24 cellular contexts compared by ENCODE assay signal in the genomic region with DNA sequence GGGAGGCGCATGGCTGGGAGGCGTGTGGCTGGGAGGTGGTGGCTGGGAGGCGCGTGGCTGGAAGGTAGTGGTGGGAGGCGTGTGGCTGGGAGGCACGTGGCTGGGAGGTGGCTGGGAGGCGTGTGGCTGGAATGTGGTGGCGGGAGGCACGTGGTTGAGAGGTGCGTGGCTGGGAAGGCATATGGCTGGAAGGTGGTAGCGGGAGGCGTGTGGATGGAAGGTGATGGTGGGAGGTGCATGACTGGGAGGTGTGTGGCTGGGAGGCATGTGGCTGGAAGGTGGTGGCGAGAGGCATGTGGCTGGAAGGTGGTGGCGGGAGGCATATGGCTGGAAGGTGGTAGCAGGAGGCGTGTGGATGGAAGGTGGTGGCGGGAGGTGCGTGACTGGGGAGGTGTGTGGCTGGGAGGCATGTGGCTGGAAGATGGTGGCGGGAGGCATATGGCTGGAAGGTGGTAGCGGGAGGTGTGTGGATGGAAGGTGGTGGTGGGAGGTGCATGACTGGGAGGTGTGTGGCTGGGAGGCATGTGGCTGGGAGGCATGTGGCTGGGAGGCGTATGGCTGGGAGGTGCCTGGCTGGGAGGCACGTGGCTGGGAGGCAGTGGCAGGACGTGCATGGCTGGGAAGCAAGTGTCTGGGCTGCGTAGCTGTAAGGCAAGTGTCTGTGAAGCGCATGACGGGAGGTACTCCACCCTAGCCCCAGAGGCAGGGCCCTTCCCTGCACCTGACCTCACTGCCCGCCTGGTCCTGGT. TPM values are rescaled to one million over a fixed set of nuclear protein-coding genes. Genes with fewer than 3 reads are reported as not detected.
DNase-seq lines count a peak whose midpoint lies in the region; ATAC-seq and TF ChIP-seq lines count a peak whose summit lies in the region.
"Had no signal": no experiment of that assay in that cellular context is flagged by ENCODE, and none has a peak within 500 bp of the region (broad histone marks: within the 10 kb centered on the region; RNA-seq: fewer than 3 reads in every experiment).

No MANE protein-coding gene starts in this region.

- H2BK15ac ChIP-seq in IMR-90 (ENCODE audit: low read depth, low read length), result no peak overlapping the region

- H3K36me3 ChIP-seq in IMR-90 (ENCODE audit: control insufficient read depth, insufficient read depth, low read length) (peaks cover 8% of the 10 kb centered on the region), osteoblast (ENCODE audit: insufficient read depth, low read length) (peaks cover 6% of the 10 kb centered on the region), body of pancreas (replicated peaks in 1 of 2; ENCODE audit: insufficient read depth in 1 of 2, low read depth in 2 of 2) (no peaks in the 10 kb centered on the region)
- H3K36me3 ChIP-seq: HAP-1, prostate gland, upper lobe of right lung had no signal

- no peak overlapping the region for H3K4ac ChIP-seq in IMR-90 (ENCODE audit: low read depth, low read length)

- in situ Hi-C loops in IMR-90 (cut with MboI; ENCODE audit: low sequenced_read_pairs), result no loop called here

- H3K23ac ChIP-seq in IMR-90 (ENCODE audit: low read depth, low read length), result no peak overlapping the region

- peaks cover 32% of the 10 kb centered on the region for H3K9me1 ChIP-seq in IMR-90 (ENCODE audit: insufficient read depth, low read length)

- TF ChIP-seq CTCF in activated CD8-positive, alpha-beta T cell treated with anti-CD3 and anti-CD28 coated beads for 36 hours (IDR thresholded peaks at IDR 0.05), result no peak
- TF ChIP-seq CTCF in IMR-90 (conservative IDR thresholded peaks at IDR 0.05; ENCODE audit: low read depth, low read length) (no peak), osteoblast (IDR thresholded peaks at IDR 0.05; ENCODE audit: extremely low read depth, low read depth, low read length) (no peak), body of pancreas (IDR thresholded peaks at IDR 0.05) (no peak)

- DNase-seq in activated CD8-positive, alpha-beta T cell treated with anti-CD3 and anti-CD28 coated beads, Interleukin-2, amount 10 ng/mL, durations not matched to agents 7 days and 5 days, result no peak
- no peak for DNase-seq in activated CD8-positive, alpha-beta T cell treated with anti-CD3 and anti-CD28 coated beads for 36 hours
- DNase-seq in IMR-90 (no peak), osteoblast (ENCODE audit: insufficient read length, low spot score, missing footprints) (peak; percentile 52), GM19240 (ENCODE audit: insufficient read length, low spot score) (no peak), body of pancreas (no peak)
- DNase-seq in effector memory CD8-positive, alpha-beta T cell, result no peak
- DNase-seq: activated CD4-positive, alpha-beta memory T cell treated with anti-CD3 and anti-CD28 coated beads for 36 hours; activated effector memory CD4-positive, alpha-beta T cell treated with Interleukin-2 at 50 U/mL for 16 hours; AML-193; Caco-2; DMS79 treated with DMSO at 0.1 percent for 48 hours; NCI-H1105; NCI-H2029; NCI-H69; stimulated activated CD8-positive, alpha-beta memory T cell treated with anti-CD3 and anti-CD28 coated beads, Interleukin-4, amount 100 ng/mL, for 48 hours; substantia nigra; upper lobe of right lung had no signal

- H3K27me3 ChIP-seq in IMR-90 (ENCODE audit: control insufficient read depth, insufficient read depth, low read length) (no peaks in the 10 kb centered on the region), osteoblast (ENCODE audit: insufficient read depth, low read length) (no peaks in the 10 kb centered on the region), body of pancreas (no peaks in the 10 kb centered on the region)
- H3K27me3 ChIP-seq: gastroesophageal sphincter, upper lobe of right lung had no signal

- H2AFZ ChIP-seq in IMR-90 (replicated peaks; ENCODE audit: low read length, poor library complexity) (no peak overlapping the region), osteoblast (ENCODE audit: low read length) (no peak overlapping the region)

- peaks cover 91% of the 10 kb centered on the region for H3K79me2 ChIP-seq in osteoblast (ENCODE audit: insufficient read depth, low read length)

- no peak overlapping the region for H3K9ac ChIP-seq in IMR-90 (ENCODE audit: low read depth, low read length)

- H3K56ac ChIP-seq in IMR-90 (ENCODE audit: extremely low read depth, insufficient read depth, low read length), result no peak overlapping the region

- CTCF ChIA-PET in activated CD8-positive, alpha-beta T cell treated with anti-CD3 and anti-CD28 coated beads, Interleukin-2, amount 10 ng/mL, durations not matched to agents 7 days and 5 days (lab: Charles Lee), result interaction anchor here (0.7 kb wide), 1 partner anchor 20 kb away, joined by 3 read pairs; no protein-coding TSS in a partner anchor
- CTCF ChIA-PET in activated CD8-positive, alpha-beta T cell treated with anti-CD3 and anti-CD28 coated beads for 36 hours (lab: Charles Lee), result no interaction called here
- CTCF ChIA-PET in IMR-90 (lab: Yijun Ruan, JAX), result no interaction called here

- no peak overlapping the region for H2AK9ac ChIP-seq in IMR-90 (replicated peaks; ENCODE audit: low read depth, low read length, poor library complexity)

- H3K9me3 ChIP-seq in IMR-90 (ENCODE audit: control insufficient read depth, insufficient read depth, low read length), result no peaks in the 10 kb centered on the region
- H3K9me3 ChIP-seq in osteoblast (ENCODE audit: low read depth, low read length), result no peaks in the 10 kb centered on the region
- no peaks in the 10 kb centered on the region for H3K9me3 ChIP-seq in body of pancreas
- H3K9me3 ChIP-seq: Caco-2, gastroesophageal sphincter, HAP-1, prostate gland, upper lobe of right lung had no signal

- H3K27ac Mint-ChIP-seq in activated CD8-positive, alpha-beta T cell treated with anti-CD3 and anti-CD28 coated beads, Interleukin-2, amount 10 ng/mL, durations not matched to agents 7 days and 5 days, result peak overlapping the region; percentile 68
- H3K27ac Mint-ChIP-seq in activated CD8-positive, alpha-beta T cell treated with anti-CD3 and anti-CD28 coated beads for 36 hours, result no peak overlapping the region
- H3K27ac Mint-ChIP-seq in effector memory CD8-positive, alpha-beta T cell, result peak overlapping the region; percentile 70 to 84
- H3K27ac Mint-ChIP-seq: activated CD4-positive, alpha-beta memory T cell treated with anti-CD3 and anti-CD28 coated beads for 36 hours had no signal

- peaks cover 18% of the 10 kb centered on the region for H3K4me1 ChIP-seq in IMR-90 (ENCODE audit: control insufficient read depth, insufficient read depth, low read length)
- peaks cover 16% of the 10 kb centered on the region for H3K4me1 ChIP-seq in osteoblast (ENCODE audit: insufficient read depth, low read length)
- peaks cover 11% of the 10 kb centered on the region for H3K4me1 ChIP-seq in body of pancreas
- H3K4me1 ChIP-seq: HAP-1 had no signal

- H3K9me3 Mint-ChIP-seq in activated CD8-positive, alpha-beta T cell treated with anti-CD3 and anti-CD28 coated beads, Interleukin-2, amount 10 ng/mL, durations not matched to agents 7 days and 5 days (ENCODE audit: insufficient read depth), result no peaks in the 10 kb centered on the region
- H3K9me3 Mint-ChIP-seq in activated CD8-positive, alpha-beta T cell treated with anti-CD3 and anti-CD28 coated beads for 36 hours, result no peaks in the 10 kb centered on the region
- H3K9me3 Mint-ChIP-seq in effector memory CD8-positive, alpha-beta T cell, result no peaks in the 10 kb centered on the region
- H3K9me3 Mint-ChIP-seq: activated CD4-positive, alpha-beta memory T cell treated with anti-CD3 and anti-CD28 coated beads for 36 hours had no signal

- no peak overlapping the region for H4K8ac ChIP-seq in IMR-90 (ENCODE audit: low read depth in 2 of 2, low read length in 2 of 2)

- no peak overlapping the region for H3K4me3 Mint-ChIP-seq in activated CD8-positive, alpha-beta T cell treated with anti-CD3 and anti-CD28 coated beads, Interleukin-2, amount 10 ng/mL, durations not matched to agents 7 days and 5 days
- no peak overlapping the region for H3K4me3 Mint-ChIP-seq in activated CD8-positive, alpha-beta T cell treated with anti-CD3 and anti-CD28 coated beads for 36 hours
- H3K4me3 Mint-ChIP-seq in effector memory CD8-positive, alpha-beta T cell, result no peak overlapping the region
- H3K4me3 Mint-ChIP-seq: activated CD4-positive, alpha-beta memory T cell treated with anti-CD3 and anti-CD28 coated beads for 36 hours had no signal

- TF ChIP-seq RAD21 in IMR-90 (IDR thresholded peaks at IDR 0.05; ENCODE audit: low read length), result no peak

- intact Hi-C loops in activated CD8-positive, alpha-beta T cell treated with anti-CD3 and anti-CD28 coated beads for 36 hours (cut with micrococcal nuclease), result no loop called here
- intact Hi-C loops in IMR-90 (cut with micrococcal nuclease) (no loop called here), body of pancreas (cut with DNase I) (no loop called here)

- H3K14ac ChIP-seq in IMR-90 (replicated peaks; ENCODE audit: low read depth, low read length), result no peak overlapping the region

- no peak overlapping the region for H2BK5ac ChIP-seq in IMR-90 (ENCODE audit: low read depth, low read length, poor library complexity, severe bottlenecking)

- no peak overlapping the region for H3K27ac ChIP-seq in IMR-90 (ENCODE audit: insufficient read depth, low read length)
- H3K27ac ChIP-seq in osteoblast (ENCODE audit: low read depth, low read length), result no peak overlapping the region
- H3K27ac ChIP-seq in body of pancreas, result no peak overlapping the region
- H3K27ac ChIP-seq: coronary artery, gastroesophageal sphincter, HL-60, prostate gland, upper lobe of right lung had no signal

- 97% methylated on average over 16 of the region's 26 CpGs; no CpG with 5 or more reads in 1 of the 2 experiments for WGBS in IMR-90 (ENCODE audit: extremely low coverage in 2 of 2, insufficient read length in 1 of 2), 2 experiments
- 90 to 94% methylated on average over 25 to 26 of the region's 26 CpGs for WGBS in body of pancreas, 2 donors

- no peak overlapping the region for H2BK120ac ChIP-seq in IMR-90 (ENCODE audit: low read depth, low read length)

- H3K4me2 ChIP-seq in IMR-90 (ENCODE audit: low read depth, low read length) (no peak overlapping the region), osteoblast (ENCODE audit: insufficient read depth, low read length) (no peak overlapping the region)

- H3K4me3 ChIP-seq in IMR-90 (ENCODE audit: insufficient read depth, low read depth, low read length), result no peak overlapping the region
- H3K4me3 ChIP-seq in osteoblast (ENCODE audit: insufficient read depth, low read length), result no peak overlapping the region
- H3K4me3 ChIP-seq in body of pancreas, result no peak overlapping the region
- H3K4me3 ChIP-seq: coronary artery, gastroesophageal sphincter, HAP-1, prostate gland, upper lobe of right lung had no signal

- POLR2A ChIA-PET in activated CD8-positive, alpha-beta T cell treated with anti-CD3 and anti-CD28 coated beads, Interleukin-2, amount 10 ng/mL, durations not matched to agents 7 days and 5 days (lab: Charles Lee), result no interaction called here
- POLR2A ChIA-PET in activated CD8-positive, alpha-beta T cell treated with anti-CD3 and anti-CD28 coated beads for 36 hours (lab: Charles Lee), result interaction anchor here (1.0 to 1.5 kb wide), 2 partner anchors 9 to 76 kb away, joined by 3 to 4 read pairs; no protein-coding TSS in a partner anchor
- POLR2A ChIA-PET in IMR-90 (lab: Charles Lee; ENCODE audit: unreplicated experiment), result no interaction called here

- no peak overlapping the region; the same call in 1 of the 2 replicates for H4K5ac ChIP-seq in IMR-90 (ENCODE audit: low read depth, low read length)

- H4K91ac ChIP-seq in IMR-90 (ENCODE audit: insufficient read depth, low read depth, low read length), result no peak overlapping the region

- no peak overlapping the region for H3K18ac ChIP-seq in IMR-90 (ENCODE audit: low read depth, low read length)

- peak overlapping the region; percentile 48 for H2AK5ac ChIP-seq in IMR-90 (ENCODE audit: low read depth, low read length)

- no peak for ATAC-seq in activated CD8-positive, alpha-beta T cell treated with anti-CD3 and anti-CD28 coated beads, Interleukin-2, amount 10 ng/mL, durations not matched to agents 7 days and 5 days
- no peak for ATAC-seq in activated CD8-positive, alpha-beta T cell treated with anti-CD3 and anti-CD28 coated beads for 36 hours
- no peak for ATAC-seq in IMR-90 (ENCODE audit: low read depth)
- no peak for ATAC-seq in effector memory CD8-positive, alpha-beta T cell (replicated peaks)
- no peak for ATAC-seq in body of pancreas
- no peak for ATAC-seq in HG02610 (IDR thresholded peaks at IDR 0.05; ENCODE audit: unreplicated experiment)
- ATAC-seq: gastroesophageal sphincter, upper lobe of right lung had no signal

- dilution Hi-C loops in IMR-90 (cut with HindIII; ENCODE audit: low sequenced_read_pairs, unreplicated experiment), result no loop called here

- H3K4me1 Mint-ChIP-seq in activated CD8-positive, alpha-beta T cell treated with anti-CD3 and anti-CD28 coated beads, Interleukin-2, amount 10 ng/mL, durations not matched to agents 7 days and 5 days (ENCODE audit: low read depth), result peaks cover 24% of the 10 kb centered on the region
- peaks cover 43% of the 10 kb centered on the region for H3K4me1 Mint-ChIP-seq in activated CD8-positive, alpha-beta T cell treated with anti-CD3 and anti-CD28 coated beads for 36 hours (ENCODE audit: low read depth)
- peaks cover 43 to 50% of the 10 kb centered on the region in 2 donors for H3K4me1 Mint-ChIP-seq in effector memory CD8-positive, alpha-beta T cell (ENCODE audit: low read depth in 2 of 2)

- H3K79me1 ChIP-seq in IMR-90 (ENCODE audit: low read depth in 1 of 2, low read length in 2 of 2), result peaks cover 37 to 94% of the 10 kb centered on the region in 2 experiments

- H3K27me3 Mint-ChIP-seq in activated CD8-positive, alpha-beta T cell treated with anti-CD3 and anti-CD28 coated beads, Interleukin-2, amount 10 ng/mL, durations not matched to agents 7 days and 5 days (ENCODE audit: low read depth), result no peaks in the 10 kb centered on the region
- no peaks in the 10 kb centered on the region for H3K27me3 Mint-ChIP-seq in activated CD8-positive, alpha-beta T cell treated with anti-CD3 and anti-CD28 coated beads for 36 hours
- H3K27me3 Mint-ChIP-seq in effector memory CD8-positive, alpha-beta T cell, result no peaks in the 10 kb centered on the region
- H3K27me3 Mint-ChIP-seq: activated CD4-positive, alpha-beta memory T cell treated with anti-CD3 and anti-CD28 coated beads for 36 hours had no signal

- H4K20me1 ChIP-seq in IMR-90 (ENCODE audit: insufficient read depth, low read length), result peaks cover 75% of the 10 kb centered on the region
- H4K20me1 ChIP-seq in osteoblast (ENCODE audit: insufficient read depth, low read length), result peaks cover 64% of the 10 kb centered on the region

- H3K36me3 Mint-ChIP-seq in activated CD8-positive, alpha-beta T cell treated with anti-CD3 and anti-CD28 coated beads, Interleukin-2, amount 10 ng/mL, durations not matched to agents 7 days and 5 days (ENCODE audit: low read depth), result peaks cover 6% of the 10 kb centered on the region
- H3K36me3 Mint-ChIP-seq in activated CD8-positive, alpha-beta T cell treated with anti-CD3 and anti-CD28 coated beads for 36 hours (ENCODE audit: low read depth), result peaks cover 13% of the 10 kb centered on the region
- H3K36me3 Mint-ChIP-seq in effector memory CD8-positive, alpha-beta T cell (ENCODE audit: insufficient read depth), result peaks cover 36% of the 10 kb centered on the region

- no peak overlapping the region for H2BK20ac ChIP-seq in IMR-90 (ENCODE audit: low read depth, low read length)

- BruUV-seq in IMR-90 (replicated peaks; lab: Mats Ljungman, UMichigan), result no TSS peak

- TF ChIP-seq POLR2A in IMR-90 (IDR thresholded peaks at IDR 0.05; ENCODE audit: low read depth, low read length) (no peak), body of pancreas (IDR thresholded peaks at IDR 0.05) (no peak)

RNA-seq across cellular contexts. Expression of a gene that starts 35.0 kb away (rescaled TPM):
- 10 to 100 TPM; 26.8 to 28.5 TPM for total RNA-seq in activated CD8-positive, alpha-beta T cell treated with anti-CD3 and anti-CD28 coated beads, Interleukin-2, amount 10 ng/mL, durations not matched to agents 7 days and 5 days
- total RNA-seq in activated CD8-positive, alpha-beta T cell treated with anti-CD3 and anti-CD28 coated beads for 36 hours, result 10 to 100 TPM; 38.5 to 39.6 TPM
- total RNA-seq in IMR-90 (2012; rRNA removed) (4.3 and 5.0 TPM in 2 replicates), osteoblast (26.2 and 31.8 TPM in 2 replicates), body of pancreas (10 to 100 TPM; 16.2 to 17.6 TPM)
- polyA plus RNA-seq in IMR-90 (2012; rRNA removed), result 8.8 TPM in 2 replicates
- 6.7 and 6.8 TPM in 2 replicates for polyA plus RNA-seq in IMR-90 (2012; cell fraction: cytosol; rRNA removed)
- 18.7 and 30.1 TPM in 2 replicates for polyA plus RNA-seq in IMR-90 (2012; cell fraction: nucleus; rRNA removed; ENCODE audit: low replicate concordance)

RNA-seq across cellular contexts. Expression of a gene that starts 58.3 kb away (rescaled TPM):
- 10 to 100 TPM; 47.3 to 55.0 TPM for total RNA-seq in activated CD8-positive, alpha-beta T cell treated with anti-CD3 and anti-CD28 coated beads, Interleukin-2, amount 10 ng/mL, durations not matched to agents 7 days and 5 days
- 10 to 100 TPM; 21.2 to 21.3 TPM for total RNA-seq in activated CD8-positive, alpha-beta T cell treated with anti-CD3 and anti-CD28 coated beads for 36 hours
- total RNA-seq in IMR-90 (2012; rRNA removed), result 9.2 and 9.7 TPM in 2 replicates
- polyA plus RNA-seq in IMR-90 (2012; rRNA removed), result 38.7 and 46.1 TPM in 2 replicates
- polyA plus RNA-seq in IMR-90 (2012; cell fraction: cytosol; rRNA removed), result 18.8 and 31.7 TPM in 2 replicates
- polyA plus RNA-seq in IMR-90 (2012; cell fraction: nucleus; rRNA removed; ENCODE audit: low replicate concordance), result 152 and 486 TPM in 2 replicates
- total RNA-seq in osteoblast, result 63.9 and 73.1 TPM in 2 replicates
- 10 to 100 TPM; 20.2 to 23.4 TPM for total RNA-seq in body of pancreas
